Comparison of ENCODE assay signal across 17 cellular contexts in the genomic region with DNA sequence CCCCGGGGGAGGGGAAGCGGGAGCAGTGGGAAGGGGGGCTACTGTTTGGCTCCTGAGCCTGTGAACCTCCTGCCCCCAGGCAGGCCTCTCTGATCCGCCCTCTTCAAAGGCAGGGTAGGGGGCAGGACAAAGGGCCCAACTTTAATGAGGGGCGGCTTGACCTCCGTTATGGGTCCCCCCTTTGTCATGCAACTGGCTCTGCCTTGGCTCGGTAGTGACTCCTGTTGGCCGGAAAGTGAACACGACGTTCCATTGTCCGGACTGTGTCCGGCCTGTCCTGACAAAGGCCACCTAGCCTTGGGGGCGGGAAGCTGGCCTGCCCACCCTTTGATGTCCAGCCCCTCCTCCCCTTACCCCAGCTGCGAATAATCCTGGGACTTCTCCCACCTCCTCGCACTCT. TPM values are rescaled to one million over a fixed set of nuclear protein-coding genes. Genes with fewer than 3 reads are reported as not detected.
DNase-seq lines count a peak whose midpoint lies in the region; TF ChIP-seq lines count a peak whose summit lies in the region.
"Had no signal": no experiment of that assay in that cellular context is flagged by ENCODE, and none has a peak within 500 bp of the region (broad histone marks: within the 10 kb centered on the region; RNA-seq: fewer than 3 reads in every experiment).

No MANE protein-coding gene starts in this region.

- CTCF ChIA-PET in OCI-LY7 (lab: Charles Lee; ENCODE audit: unreplicated experiment) = interaction anchor here (0.6 to 0.7 kb wide), 2 partner anchors 9 to 31 kb away, joined by 3 read pairs; no protein-coding TSS in a partner anchor

- H3K4me2 ChIP-seq in OCI-LY7 (ENCODE audit: low read length) = no peak overlapping the region

- TF ChIP-seq CTCF in GM12875 (IDR thresholded peaks at IDR 0.05; ENCODE audit: borderline replicate concordance, insufficient read depth, low read depth, low read length) = 0 out of 2 replicates have a peak, but pooled peaks have one; percentile 22
- 0 out of 2 replicates have a peak, but pooled peaks have one; percentile 33 for TF ChIP-seq CTCF in OCI-LY7 (conservative IDR thresholded peaks at IDR 0.05; ENCODE audit: low read length)
- peak; percentile 11 for TF ChIP-seq CTCF in fibroblast of villous mesenchyme (IDR thresholded peaks at IDR 0.05; ENCODE audit: insufficient read depth, low read depth, low read length)

- DNase-seq in OCI-LY7 (ENCODE audit: low spot score) (no peak), fibroblast of villous mesenchyme (ENCODE audit: low read depth) (no peak), NCI-H146 treated with DMSO at 0.1 percent for 48 hours (lab: John Stamatoyannopoulos, UW; ENCODE audit: unreplicated experiment) (no peak)
- no peak for DNase-seq in activated effector memory CD4-positive, alpha-beta T cell treated with anti-CD3 and anti-CD28 coated beads, Interleukin-2, amount 50 U/mL, for 16 hours
- DNase-seq in stimulated activated CD4-positive, alpha-beta T cell treated with anti-CD3 and anti-CD28 coated beads, Interleukin-4, amount 100 ng/mL, for 24 hours = no peak
- DNase-seq: caudate nucleus; EL; islet precursor cell; midbrain; NCI-H2171; ovary; spleen; stimulated activated naive CD8-positive, alpha-beta T cell treated with anti-CD3 and anti-CD28 coated beads, Interleukin-15, Interleukin-2, amounts not matched to agents 100 U/mL and 50 U/mL, for 24 hours had no signal

- H3K4me1 ChIP-seq in OCI-LY7 (ENCODE audit: insufficient read depth, low read length, poor library complexity, severe bottlenecking) = no peaks in the 10 kb centered on the region
- H3K4me1 ChIP-seq in rectal smooth muscle tissue (ENCODE audit: control insufficient read depth, insufficient read depth, low read length) = no peaks in the 10 kb centered on the region

- H3K9me2 ChIP-seq in OCI-LY7 (ENCODE audit: insufficient read depth, low read length) = no peaks in the 10 kb centered on the region

- no peaks in the 10 kb centered on the region for H3K79me2 ChIP-seq in OCI-LY7 (ENCODE audit: insufficient read depth, low read depth, low read length)

- POLR2A ChIA-PET in OCI-LY7 (lab: Charles Lee) = no interaction called here

- H3K27ac ChIP-seq in OCI-LY7 (ENCODE audit: low read depth, low read length, poor library complexity, severe bottlenecking) = no peak overlapping the region
- no peak overlapping the region for H3K27ac ChIP-seq in rectal smooth muscle tissue (ENCODE audit: low read depth, low read length)
- H3K27ac ChIP-seq: ovary, RWPE1, spleen had no signal

- H3K36me3 ChIP-seq in OCI-LY7 (ENCODE audit: insufficient read depth, low read length) (no peaks in the 10 kb centered on the region), rectal smooth muscle tissue (ENCODE audit: control insufficient read depth, insufficient read depth, low read length) (no peaks in the 10 kb centered on the region)
- H3K36me3 ChIP-seq: ovary, spleen, vagina had no signal

- H4K20me1 ChIP-seq in OCI-LY7 (ENCODE audit: insufficient read depth, low read length) = no peaks in the 10 kb centered on the region

- H3K9ac ChIP-seq in rectal smooth muscle tissue (ENCODE audit: low read length) = no peak overlapping the region

- intact Hi-C loops in OCI-LY7 (cut with micrococcal nuclease; ENCODE audit: unreplicated experiment) = no loop called here

- peaks cover 3% of the 10 kb centered on the region for H3K27me3 ChIP-seq in rectal smooth muscle tissue (ENCODE audit: control insufficient read depth, insufficient read depth, low read length)
- H3K27me3 ChIP-seq: ovary, vagina had no signal

- H2AFZ ChIP-seq in OCI-LY7 (ENCODE audit: low read length) = no peak overlapping the region

- no peaks in the 10 kb centered on the region for H3K9me3 ChIP-seq in OCI-LY7 (ENCODE audit: low read length)
- H3K9me3 ChIP-seq: ovary, spleen, vagina had no signal

- H3K4me3 ChIP-seq in GM12875 (ENCODE audit: low read depth, low read length) (no peak overlapping the region), OCI-LY7 (ENCODE audit: low read depth, low read length, poor library complexity, severe bottlenecking) (no peak overlapping the region), fibroblast of villous mesenchyme (ENCODE audit: low read depth, low read length) (no peak overlapping the region), rectal smooth muscle tissue (ENCODE audit: low read length) (peak overlapping the region; percentile 55)
- H3K4me3 ChIP-seq: ovary, spleen, vagina had no signal

- no TSS peak for BruUV-seq in OCI-LY7 (replicated peaks; lab: Mats Ljungman, UMichigan)

RNA-seq across cellular contexts. Expression of a gene that starts 1.3 kb away (rescaled TPM):
- total RNA-seq in OCI-LY7 (2014; rRNA removed; shearing (Covaris generic)) = not detected in 2 replicates
- total RNA-seq in OCI-LY7 (2022) = not detected in 2 replicates
- total RNA-seq in fibroblast of villous mesenchyme = under 0.01 and 0.64 TPM in 2 replicates
- total RNA-seq: vagina had no signal

RNA-seq across cellular contexts. Expression of a gene that starts 12.3 kb away (rescaled TPM):
- 0.80 and 3.0 TPM in 2 replicates for total RNA-seq in OCI-LY7 (2014; rRNA removed; shearing (Covaris generic))
- total RNA-seq in OCI-LY7 (2022) = 0.23 TPM in 1 of 2 replicates, not detected in the other
- 341 TPM in 2 replicates for total RNA-seq in fibroblast of villous mesenchyme

RNA-seq across cellular contexts. Expression of a gene that starts 22.0 kb away (rescaled TPM):
- total RNA-seq in OCI-LY7 (2014; rRNA removed; shearing (Covaris generic)) = not detected in 2 replicates
- total RNA-seq in OCI-LY7 (2022) (not detected in 2 replicates), fibroblast of villous mesenchyme (under 0.01 TPM in 2 replicates)
- total RNA-seq: ovary, spleen had no signal

Comparison
In these comparisons a context has a peak if more than half of its experiments do, and no peak if none do; other contexts are left out.
1. RNA of a gene that starts 12.3 kb away (total RNA-seq): 341 TPM in fibroblast of villous mesenchyme; 0.23 to 3.0 TPM in OCI-LY7; every median in the first group is over 10 times any median in the second.
2. Peak in every context shown above with its lines, with median percentiles within 50 percentile points of each other: CTCF ChIP-seq.